In genomic region chr12:6346942-6347341, GRCh38 we compare ENCODE assay signal across 14 cellular contexts. TPM values are rescaled to one million over a fixed set of nuclear protein-coding genes. Genes with fewer than 3 reads are reported as not detected.
DNase-seq lines count a peak whose midpoint lies in the region; ATAC-seq and TF ChIP-seq lines count a peak whose summit lies in the region.
"Had no signal": no experiment of that assay in that cellular context is flagged by ENCODE, and none has a peak within 500 bp of the region (broad histone marks: within the 10 kb centered on the region; RNA-seq: fewer than 3 reads in every experiment).

No MANE protein-coding gene starts in this region.

- peaks cover 0 to 2% (median 2%) of the 10 kb centered on the region in 3 donors for H3K36me3 Mint-ChIP-seq in CD8-positive, alpha-beta memory T cell

- POLR2A ChIA-PET in CD8-positive, alpha-beta memory T cell (lab: Charles Lee): no interaction called here

- H3K9me3 ChIP-seq in heart left ventricle (no peaks in the 10 kb centered on the region), duodenal mucosa (ENCODE audit: control insufficient read depth in 1 of 2, low read length in 2 of 2) (no peaks in the 10 kb centered on the region), neutrophil (no peaks in the 10 kb centered on the region), upper lobe of left lung (no peaks in the 10 kb centered on the region)
- H3K9me3 ChIP-seq in CD8-positive, alpha-beta memory T cell (ENCODE audit: low read length): no peaks in the 10 kb centered on the region

- no peak for TF ChIP-seq POLR2A in heart left ventricle (IDR thresholded peaks at IDR 0.05)
- no peak for TF ChIP-seq POLR2A in upper lobe of left lung (IDR thresholded peaks at IDR 0.05)

- DNase-seq in heart left ventricle: no peak
- no peak for DNase-seq in left cardiac atrium
- DNase-seq in upper lobe of left lung: no peak
- DNase-seq in globus pallidus (ENCODE audit: low spot score): no peak
- no peak for DNase-seq in CD8-positive, alpha-beta memory T cell
- DNase-seq: activated CD4-positive, alpha-beta T cell treated with anti-CD3 and anti-CD28 coated beads for 4 hours; activated effector memory CD4-positive, alpha-beta T cell treated with anti-CD3 and anti-CD28 coated beads, Interleukin-2, amount 50 U/mL, for 16 hours; H7; NCI-H226; PC-3; T-helper 17 cell had no signal

- CTCF ChIA-PET in CD8-positive, alpha-beta memory T cell (lab: Charles Lee): interaction anchor here (3.0 to 6.8 kb wide), 3 partner anchors 12 to 21 kb away, joined by 10 to 58 read pairs (median 17); no protein-coding TSS in a partner anchor

- H3K9ac ChIP-seq in duodenal mucosa (ENCODE audit: low read depth in 1 of 2, low read length in 2 of 2): peak overlapping the region; percentile 52 to 60

- no peaks in the 10 kb centered on the region for H3K9me3 Mint-ChIP-seq in CD8-positive, alpha-beta memory T cell

- ATAC-seq in heart left ventricle: no peak
- no peak for ATAC-seq in left cardiac atrium
- ATAC-seq in upper lobe of left lung (ENCODE audit: low FRiP score in 2 of 2): no peak
- ATAC-seq in HG03095 (IDR thresholded peaks at IDR 0.05; ENCODE audit: unreplicated experiment): no peak
- ATAC-seq: PC-3, T-helper 17 cell had no signal

- intact Hi-C loops in heart left ventricle (cut with DNase I): loop anchor here in 1 of 10 donors (10.0 kb wide), 1 partner anchor 208 kb away; the partner anchor contains the start of gene IFFO1
- intact Hi-C loops in left cardiac atrium (cut with DNase I): no loop called here

- TF ChIP-seq CTCF in heart left ventricle (IDR thresholded peaks at IDR 0.05): no peak
- TF ChIP-seq CTCF in neutrophil (IDR thresholded peaks at IDR 0.05): no peak
- no peak for TF ChIP-seq CTCF in upper lobe of left lung (IDR thresholded peaks at IDR 0.05)

- TF ChIP-seq EP300 in upper lobe of left lung (IDR thresholded peaks at IDR 0.05): no peak

- peaks cover 1 to 4% of the 10 kb centered on the region in 2 donors for H3K27me3 Mint-ChIP-seq in CD8-positive, alpha-beta memory T cell
- H3K27me3 Mint-ChIP-seq: T-helper 17 cell had no signal

- H3K27ac Mint-ChIP-seq in CD8-positive, alpha-beta memory T cell: peak overlapping the region in 3 of 8 donors; percentile 55 to 91 (median 83)
- H3K27ac Mint-ChIP-seq: T-helper 17 cell had no signal

- H3K36me3 ChIP-seq in heart left ventricle (no peaks in the 10 kb centered on the region), duodenal mucosa (ENCODE audit: control insufficient read depth in 1 of 2, insufficient read depth in 2 of 2, low read length in 2 of 2) (no peaks in the 10 kb centered on the region), neutrophil (no peaks in the 10 kb centered on the region), upper lobe of left lung (peaks cover 3 to 19% (median 3%) of the 10 kb centered on the region in 4 donors)
- no peaks in the 10 kb centered on the region for H3K36me3 ChIP-seq in CD8-positive, alpha-beta memory T cell (ENCODE audit: insufficient read depth, low read length)

- 81 to 88% (median 87%) methylated on average over 8 of the region's 8 CpGs for WGBS in heart left ventricle, 4 donors
- 78 to 88% methylated on average over 8 of the region's 8 CpGs for WGBS in upper lobe of left lung, 2 donors

- H3K4me3 ChIP-seq in heart left ventricle (peak overlapping the region in 2 of 12 donors; percentile 19), duodenal mucosa (ENCODE audit: low read depth in 1 of 2, low read length in 2 of 2) (no peak overlapping the region), neutrophil (ENCODE audit: low read depth in 1 of 2, low read length in 1 of 2) (peak overlapping the region; percentile 30 to 34), upper lobe of left lung (peak overlapping the region in 1 of 4 donors; percentile 6)
- H3K4me3 ChIP-seq in CD8-positive, alpha-beta memory T cell (ENCODE audit: low read length): no peak overlapping the region

- H3K4me1 ChIP-seq in heart left ventricle (peaks cover 4 to 69% (median 44%) of the 10 kb centered on the region in 12 donors), duodenal mucosa (ENCODE audit: control insufficient read depth in 1 of 2, insufficient read depth in 2 of 2, low read length in 2 of 2) (peaks cover 53% of the 10 kb centered on the region in 2 donors), neutrophil (ENCODE audit: control insufficient read depth in 1 of 2, insufficient read depth in 1 of 2, low read depth in 1 of 2, low read length in 1 of 2) (peaks cover 67 to 69% of the 10 kb centered on the region in 2 experiments), upper lobe of left lung (peaks cover 54 to 64% (median 62%) of the 10 kb centered on the region in 4 donors)
- peaks cover 52% of the 10 kb centered on the region for H3K4me1 ChIP-seq in CD8-positive, alpha-beta memory T cell (ENCODE audit: insufficient read depth, low read length)

- H3K4me1 Mint-ChIP-seq in CD8-positive, alpha-beta memory T cell: peaks cover 41 to 51% (median 42%) of the 10 kb centered on the region in 3 donors

- H3K4me3 Mint-ChIP-seq in CD8-positive, alpha-beta memory T cell: no peak overlapping the region
- H3K4me3 Mint-ChIP-seq: T-helper 17 cell had no signal

- H3K27ac ChIP-seq in heart left ventricle: peak overlapping the region; percentile 53 to 84 (median 70)
- peak overlapping the region; percentile 59 for H3K27ac ChIP-seq in duodenal mucosa (ENCODE audit: low read depth, low read length)
- H3K27ac ChIP-seq in neutrophil: peak overlapping the region; percentile 97
- H3K27ac ChIP-seq in upper lobe of left lung: peak overlapping the region; percentile 78 to 93 (median 84)
- H3K27ac ChIP-seq in CD8-positive, alpha-beta memory T cell (ENCODE audit: low read depth, low read length): no peak overlapping the region

- H3K27me3 ChIP-seq in heart left ventricle (no peaks in the 10 kb centered on the region), duodenal mucosa (ENCODE audit: control insufficient read depth in 1 of 2, insufficient read depth in 2 of 2, low read length in 2 of 2) (no peaks in the 10 kb centered on the region), neutrophil (no peaks in the 10 kb centered on the region), upper lobe of left lung (no peaks in the 10 kb centered on the region)
- H3K27me3 ChIP-seq in CD8-positive, alpha-beta memory T cell (ENCODE audit: insufficient read depth, low read length, poor library complexity, severe bottlenecking): no peaks in the 10 kb centered on the region

RNA-seq across cellular contexts. Expression of gene TNFRSF1A, which starts 5.1 kb away (rescaled TPM):
- total RNA-seq in heart left ventricle (100 to 1,000 TPM in 2 of 9 donors, 10 to 100 TPM in 7; 37.2 to 141 (median 54.2) TPM), left cardiac atrium (100 to 1,000 TPM in 1 of 2 donors, 10 to 100 TPM in 1; 89.6 to 117 TPM), upper lobe of left lung (100 to 1,000 TPM; 140 to 425 (median 202) TPM)
- 10 to 100 TPM; 23.7 to 91.8 TPM for polyA plus RNA-seq in heart left ventricle
- 10 to 100 TPM; 62.1 to 62.9 TPM for total RNA-seq in CD8-positive, alpha-beta memory T cell
- 57.1 TPM for polyA plus RNA-seq in CD8-positive, alpha-beta memory T cell

RNA-seq across cellular contexts. Expression of gene SCNN1A, which starts 28.4 kb away (rescaled TPM):
- total RNA-seq in heart left ventricle: 1 to 10 TPM in 1 of 9 donors, under 1 TPM in 4, not detected in 4; 0.35 to 3.9 (median 0.55) TPM
- polyA plus RNA-seq in heart left ventricle: under 1 TPM; 0.11 to 0.15 TPM
- 1 to 10 TPM in 1 of 2 donors, under 1 TPM in 1; 0.85 to 3.5 TPM for total RNA-seq in left cardiac atrium
- 100 to 1,000 TPM; 153 to 594 (median 346) TPM for total RNA-seq in upper lobe of left lung
- under 1 TPM; 0.77 to 0.93 TPM for total RNA-seq in CD8-positive, alpha-beta memory T cell
- 0.49 TPM for polyA plus RNA-seq in CD8-positive, alpha-beta memory T cell

RNA-seq across cellular contexts. Expression of gene PLEKHG6, which starts 36.5 kb away (rescaled TPM):
- total RNA-seq in heart left ventricle: 1 to 10 TPM in 1 of 9 donors, under 1 TPM in 2, not detected in 6; 0.16 to 2.8 (median 0.43) TPM
- polyA plus RNA-seq in heart left ventricle: under 1 TPM; 0.11 to 0.33 TPM
- 1 to 10 TPM; 5.0 to 6.8 TPM for total RNA-seq in left cardiac atrium
- 1 to 10 TPM in 5 of 6 donors, not detected in 1; 1.1 to 4.8 (median 2.1) TPM for total RNA-seq in upper lobe of left lung
- total RNA-seq in CD8-positive, alpha-beta memory T cell: not detected
- polyA plus RNA-seq in CD8-positive, alpha-beta memory T cell: 0.72 TPM
- total RNA-seq: T-helper 17 cell had no signal

RNA-seq across cellular contexts. Expression of gene LTBR, which starts 37.0 kb away (rescaled TPM):
- 10 to 100 TPM; 16.0 to 83.4 (median 26.2) TPM for total RNA-seq in heart left ventricle
- polyA plus RNA-seq in heart left ventricle: 10 to 100 TPM; 22.8 to 41.8 TPM
- 10 to 100 TPM; 40.4 to 66.6 TPM for total RNA-seq in left cardiac atrium
- 100 to 1,000 TPM in 5 of 6 donors, 10 to 100 TPM in 1; 84.9 to 207 (median 150) TPM for total RNA-seq in upper lobe of left lung
- 1 to 10 TPM in 1 of 2 experiments, under 1 TPM in 1; 0.51 to 1.4 TPM for total RNA-seq in CD8-positive, alpha-beta memory T cell
- polyA plus RNA-seq in CD8-positive, alpha-beta memory T cell: not detected

Comparison
In these comparisons a context has a peak if more than half of its experiments do, and no peak if none do; other contexts are left out.
1. H3K4me3 ChIP-seq: peak in neutrophil (2 of 2); none in duodenal mucosa (0 of 2) and CD8-positive, alpha-beta memory T cell (single experiment).
2. RNA of gene SCNN1A, which starts 28.4 kb away (total RNA-seq): 153 to 594 TPM in upper lobe of left lung; 0.85 to 3.5 TPM in left cardiac atrium, 0.77 to 0.93 TPM in CD8-positive, alpha-beta memory T cell and 0.35 to 3.9 TPM in heart left ventricle; every median in the first group is over 10 times any median in the second.